20 cellular contexts compared by ENCODE assay signal in genomic region chr2:191710411-191710900, GRCh38. TPM values are rescaled to one million over a fixed set of nuclear protein-coding genes. Genes with fewer than 3 reads are reported as not detected.
DNase-seq lines count a peak whose midpoint lies in the region; ATAC-seq and TF ChIP-seq lines count a peak whose summit lies in the region.
"Had no signal": no experiment of that assay in that cellular context is flagged by ENCODE, and none has a peak within 500 bp of the region (broad histone marks: within the 10 kb centered on the region; RNA-seq: fewer than 3 reads in every experiment).

No MANE protein-coding gene starts in this region.

- H2AFZ ChIP-seq in mammary epithelial cell (ENCODE audit: low read depth, low read length) (no peak overlapping the region), osteoblast (ENCODE audit: low read length) (no peak overlapping the region)

- H3K4me3 ChIP-seq in mammary epithelial cell (replicated peaks in 1 of 3; ENCODE audit: insufficient read depth in 1 of 3, low read depth in 2 of 3, low read length in 3 of 3) (no peak overlapping the region), osteoblast (ENCODE audit: insufficient read depth, low read length) (no peak overlapping the region)

- H3K9me3 ChIP-seq in mammary epithelial cell (replicated peaks; ENCODE audit: insufficient read depth, low read length), result no peaks in the 10 kb centered on the region
- no peaks in the 10 kb centered on the region for H3K9me3 ChIP-seq in osteoblast (ENCODE audit: low read depth, low read length)

- CTCF ChIA-PET in mammary epithelial cell (lab: Charles Lee; ENCODE audit: low non-redundant PET), result no interaction called here

- no peak overlapping the region for H3K4me2 ChIP-seq in mammary epithelial cell (ENCODE audit: insufficient read depth, low read depth, low read length)
- H3K4me2 ChIP-seq in osteoblast (ENCODE audit: insufficient read depth, low read length), result no peak overlapping the region

- H3K9ac ChIP-seq in mammary epithelial cell (ENCODE audit: insufficient read depth, low read length), result no peak overlapping the region

- DNase-seq in Daoy (ENCODE audit: low read depth) (peak; percentile 77), LHCN-M2 (ENCODE audit: low read depth) (peak; percentile 73), mammary epithelial cell (peak; percentile 19), osteoblast (ENCODE audit: insufficient read length, low spot score, missing footprints) (peak; percentile 61), NCI-H2196 treated with DMSO at 0.1 percent for 48 hours (lab: John Stamatoyannopoulos, UW; ENCODE audit: unreplicated experiment) (no peak), SK-N-DZ (ENCODE audit: low spot score) (no peak), activated gamma-delta T cell (lab: John Stamatoyannopoulos, UW) (no peak)
- DNase-seq in effector memory CD8-positive, alpha-beta T cell, result no peak
- DNase-seq: activated CD4-positive, alpha-beta T cell treated with anti-CD3 and anti-CD28 coated beads for 36 hours; activated CD8-positive, alpha-beta memory T cell treated with anti-CD3 and anti-CD28 coated beads, Interleukin-2, amount 50 U/mL, for 48 hours; CD4-positive, alpha-beta memory T cell; hypothalamus; KBM-7; NCI-H187; NCI-H524 had no signal

- H3K4me1 Mint-ChIP-seq in effector memory CD8-positive, alpha-beta T cell (ENCODE audit: low read depth in 2 of 2), result peaks cover under 1 to 4% of the 10 kb centered on the region in 2 donors
- H3K4me1 Mint-ChIP-seq: activated CD4-positive, alpha-beta T cell treated with anti-CD3 and anti-CD28 coated beads for 36 hours; activated naive CD4-positive, alpha-beta T cell treated with anti-CD3 and anti-CD28 coated beads, Interleukin-2, amount 50 U/mL, for 24 hours; central memory CD8-positive, alpha-beta T cell had no signal

- H3K79me2 ChIP-seq in mammary epithelial cell (ENCODE audit: insufficient read depth, low read length) (no peaks in the 10 kb centered on the region), osteoblast (ENCODE audit: insufficient read depth, low read length) (no peaks in the 10 kb centered on the region)

- dilution Hi-C loops in mammary epithelial cell (cut with HindIII; ENCODE audit: low sequenced_read_pairs), result no loop called here

- intact Hi-C loops in mammary epithelial cell (cut with micrococcal nuclease), result loop anchor here (10.0 kb wide), 1 partner anchor 454 kb away; no protein-coding TSS in a partner anchor

- no peaks in the 10 kb centered on the region for H3K36me3 ChIP-seq in mammary epithelial cell (ENCODE audit: insufficient read depth, low read length)
- H3K36me3 ChIP-seq in osteoblast (ENCODE audit: insufficient read depth, low read length), result no peaks in the 10 kb centered on the region

- no peaks in the 10 kb centered on the region for H3K4me1 ChIP-seq in mammary epithelial cell (ENCODE audit: insufficient read depth, low read length)
- peaks cover 11% of the 10 kb centered on the region for H3K4me1 ChIP-seq in osteoblast (ENCODE audit: insufficient read depth, low read length)

- H3K36me3 Mint-ChIP-seq in effector memory CD8-positive, alpha-beta T cell (ENCODE audit: insufficient read depth), result peaks cover 2% of the 10 kb centered on the region

- no peaks in the 10 kb centered on the region for H3K27me3 Mint-ChIP-seq in effector memory CD8-positive, alpha-beta T cell
- H3K27me3 Mint-ChIP-seq: activated CD4-positive, alpha-beta T cell treated with anti-CD3 and anti-CD28 coated beads for 36 hours; activated naive CD4-positive, alpha-beta T cell treated with anti-CD3 and anti-CD28 coated beads, Interleukin-2, amount 50 U/mL, for 24 hours; CD4-positive, alpha-beta memory T cell; central memory CD8-positive, alpha-beta T cell had no signal

- BruUV-seq in mammary epithelial cell (replicated peaks; lab: Mats Ljungman, UMichigan), result no TSS peak

- WGBS in mammary epithelial cell (ENCODE audit: low coverage, missing lambda C conversion rate), result 100% methylated on average over 1 of the region's 1 CpG

- no peaks in the 10 kb centered on the region for H4K20me1 ChIP-seq in mammary epithelial cell (ENCODE audit: insufficient read depth, low read length)
- H4K20me1 ChIP-seq in osteoblast (ENCODE audit: insufficient read depth, low read length), result no peaks in the 10 kb centered on the region

- in situ Hi-C loops in mammary epithelial cell (cut with MboI; ENCODE audit: low sequenced_read_pairs in 2 of 2), result no loop called here

- no peaks in the 10 kb centered on the region for H3K27me3 ChIP-seq in mammary epithelial cell (ENCODE audit: insufficient read depth, low read length)
- H3K27me3 ChIP-seq in osteoblast (ENCODE audit: insufficient read depth, low read length), result no peaks in the 10 kb centered on the region

- ATAC-seq in effector memory CD8-positive, alpha-beta T cell (replicated peaks), result no peak
- ATAC-seq: activated CD4-positive, alpha-beta T cell treated with anti-CD3 and anti-CD28 coated beads for 36 hours; left lobe of liver; Panc1 had no signal

- no peak overlapping the region for H3K27ac Mint-ChIP-seq in effector memory CD8-positive, alpha-beta T cell
- H3K27ac Mint-ChIP-seq: activated CD4-positive, alpha-beta T cell treated with anti-CD3 and anti-CD28 coated beads for 36 hours; activated naive CD4-positive, alpha-beta T cell treated with anti-CD3 and anti-CD28 coated beads, Interleukin-2, amount 50 U/mL, for 24 hours; CD4-positive, alpha-beta memory T cell; T-helper 1 cell treated with Interleukin-12 subunit alpha and Interleukin-12 subunit beta and Interleukin-4 antibody, amounts not matched to agents 30 μg/mL and 1 μg/mL, for 36 hours had no signal

- no peak overlapping the region for H3K27ac ChIP-seq in mammary epithelial cell (ENCODE audit: insufficient read depth, low read depth, low read length)
- no peak overlapping the region for H3K27ac ChIP-seq in osteoblast (ENCODE audit: low read depth, low read length)

- H3K4me3 Mint-ChIP-seq in effector memory CD8-positive, alpha-beta T cell, result no peak overlapping the region
- H3K4me3 Mint-ChIP-seq: activated CD4-positive, alpha-beta T cell treated with anti-CD3 and anti-CD28 coated beads for 36 hours; activated naive CD4-positive, alpha-beta T cell treated with anti-CD3 and anti-CD28 coated beads, Interleukin-2, amount 50 U/mL, for 24 hours; CD4-positive, alpha-beta memory T cell; central memory CD8-positive, alpha-beta T cell; T-helper 1 cell treated with Interleukin-12 subunit alpha and Interleukin-12 subunit beta and Interleukin-4 antibody, amounts not matched to agents 30 μg/mL and 1 μg/mL, for 36 hours had no signal

- TF ChIP-seq CTCF in mammary epithelial cell (conservative IDR thresholded peaks at IDR 0.05 in 1 of 2, IDR thresholded peaks at IDR 0.05 in 1 of 2; ENCODE audit: extremely low read depth in 1 of 2, insufficient read depth in 1 of 2, low read depth in 1 of 2, low read length in 2 of 2), result no peak
- no peak for TF ChIP-seq CTCF in osteoblast (IDR thresholded peaks at IDR 0.05; ENCODE audit: extremely low read depth, low read depth, low read length)

- H3K9me3 Mint-ChIP-seq in effector memory CD8-positive, alpha-beta T cell, result no peaks in the 10 kb centered on the region
- H3K9me3 Mint-ChIP-seq: activated naive CD4-positive, alpha-beta T cell treated with anti-CD3 and anti-CD28 coated beads, Interleukin-2, amount 50 U/mL, for 24 hours; CD4-positive, alpha-beta memory T cell; central memory CD8-positive, alpha-beta T cell; T-helper 1 cell treated with Interleukin-12 subunit alpha and Interleukin-12 subunit beta and Interleukin-4 antibody, amounts not matched to agents 30 μg/mL and 1 μg/mL, for 36 hours had no signal

RNA-seq across cellular contexts. Expression of gene NABP1, which starts 32.5 kb away (rescaled TPM):
- total RNA-seq in Daoy (2014; rRNA removed; shearing (Covaris generic)), result 25.8 and 31.1 TPM in 2 replicates
- total RNA-seq in LHCN-M2 (2014; rRNA removed), result 50.3 and 62.9 TPM in 2 replicates
- 31.5 TPM for polyA plus RNA-seq in LHCN-M2 (2012)
- total RNA-seq in mammary epithelial cell, result 10 to 100 TPM; 77.7 to 88.2 TPM
- polyA plus RNA-seq in mammary epithelial cell, result 13.4 TPM
- 13.1 TPM for polyA minus RNA-seq in mammary epithelial cell
- total RNA-seq in osteoblast, result 72.0 and 80.2 TPM in 2 replicates
- 1.0 and 2.0 TPM in 2 replicates for polyA plus RNA-seq in SK-N-DZ (2014; cell fraction: cytosol; rRNA removed)
- 5.0 and 6.6 TPM in 2 replicates for polyA plus RNA-seq in SK-N-DZ (2014; cell fraction: nucleus; rRNA removed)

Comparison
In these comparisons a context has a peak if more than half of its experiments do, and no peak if none do; other contexts are left out.
1. DNase-seq: peak in Daoy (single experiment), LHCN-M2 (single experiment), mammary epithelial cell (single experiment) and osteoblast (single experiment); none in NCI-H2196 treated with DMSO at 0.1 percent for 48 hours (single experiment), SK-N-DZ (single experiment), activated gamma-delta T cell (single experiment) and effector memory CD8-positive, alpha-beta T cell (0 of 3).